In genomic region chr18:25531207-25531606, GRCh38 we compare ENCODE assay signal across 19 cellular contexts.
DNase-seq lines count a peak whose midpoint lies in the region; ATAC-seq and TF ChIP-seq lines count a peak whose summit lies in the region.
"Had no signal": no experiment of that assay in that cellular context is flagged by ENCODE, and none has a peak within 500 bp of the region (broad histone marks: within the 10 kb centered on the region; RNA-seq: fewer than 3 reads in every experiment).

No MANE protein-coding gene starts in this region.

- POLR2A ChIA-PET in HEK293T (lab: Yijun Ruan, JAX) (no interaction called here), OCI-LY7 (lab: Charles Lee) (interaction anchor here (0.6 to 0.8 kb wide), 7 partner anchors 9 to 1014 kb away, joined by 3 to 6 read pairs (median 3); no protein-coding TSS in a partner anchor)

- no peak for DNase-seq in HEK293T (ENCODE audit: extremely low spot score)
- no peak for DNase-seq in OCI-LY7 (ENCODE audit: low spot score)
- no peak for DNase-seq in neural progenitor cell (ENCODE audit: low spot score)
- DNase-seq in NCI-H2196 treated with DMSO at 0.1 percent for 48 hours (lab: John Stamatoyannopoulos, UW; ENCODE audit: unreplicated experiment), result no peak
- no peak for DNase-seq in lower lobe of right lung
- DNase-seq in activated T-cell treated with anti-CD3 and anti-CD28 coated beads, Interleukin-2, amount 50 U/mL, for 24 hours, result no peak
- DNase-seq in activated T-cell treated with anti-CD3 and anti-CD28 coated beads, Interleukin-2, amount 50 U/mL, for 1 hour, result no peak
- DNase-seq: C1 segment of cervical spinal cord; Calu3; CD4-positive, alpha-beta memory T cell; COR-L47; DMS53; DMS79 treated with DMSO at 0.1 percent for 48 hours; GF-D8; H7; HCEC 1CT had no signal

- H3K9me3 Mint-ChIP-seq in neural progenitor cell, result peaks cover 3% of the 10 kb centered on the region
- H3K9me3 Mint-ChIP-seq in activated T-cell treated with anti-CD3 and anti-CD28 coated beads, Interleukin-2, amount 50 U/mL, for 24 hours, result peaks cover 4% of the 10 kb centered on the region

- H3K9ac ChIP-seq in BLaER1 (no peak overlapping the region), neural progenitor cell (no peak overlapping the region)

- no peak overlapping the region for H3K27ac ChIP-seq in BLaER1
- no peak overlapping the region for H3K27ac ChIP-seq in OCI-LY7 (ENCODE audit: low read depth, low read length, poor library complexity, severe bottlenecking)
- H3K27ac ChIP-seq in neural progenitor cell, result no peak overlapping the region
- H3K27ac ChIP-seq in lower lobe of right lung, result no peak overlapping the region
- H3K27ac ChIP-seq: 22Rv1 had no signal

- H3K36me3 Mint-ChIP-seq in neural progenitor cell, result peaks cover 4% of the 10 kb centered on the region
- no peaks in the 10 kb centered on the region for H3K36me3 Mint-ChIP-seq in activated T-cell treated with anti-CD3 and anti-CD28 coated beads, Interleukin-2, amount 50 U/mL, for 24 hours (ENCODE audit: low read depth)
- H3K36me3 Mint-ChIP-seq: CD4-positive, alpha-beta memory T cell had no signal

- no peaks in the 10 kb centered on the region for H3F3A ChIP-seq in neural progenitor cell (ENCODE audit: low read depth)

- no peaks in the 10 kb centered on the region for H3K27me3 Mint-ChIP-seq in neural progenitor cell (ENCODE audit: insufficient read depth, low read depth)
- no peaks in the 10 kb centered on the region for H3K27me3 Mint-ChIP-seq in activated T-cell treated with anti-CD3 and anti-CD28 coated beads, Interleukin-2, amount 50 U/mL, for 24 hours

- BruUV-seq in OCI-LY7 (replicated peaks; lab: Mats Ljungman, UMichigan), result no TSS peak

- H2AFZ ChIP-seq in OCI-LY7 (ENCODE audit: low read length) (peak overlapping the region; percentile 53; the same call in 1 of the 2 replicates), neural progenitor cell (replicated peaks) (peak overlapping the region; percentile 7)

- peaks cover 17% of the 10 kb centered on the region for H3K9me3 ChIP-seq in BLaER1
- peaks cover 9% of the 10 kb centered on the region; the same call in 1 of the 2 replicates for H3K9me3 ChIP-seq in OCI-LY7 (ENCODE audit: low read length)
- H3K9me3 ChIP-seq in neural progenitor cell (ENCODE audit: low read depth), result no peaks in the 10 kb centered on the region
- no peaks in the 10 kb centered on the region for H3K9me3 ChIP-seq in lower lobe of right lung

- H3K4me1 ChIP-seq in BLaER1, result peaks cover 88% of the 10 kb centered on the region
- peaks cover 43% of the 10 kb centered on the region for H3K4me1 ChIP-seq in OCI-LY7 (ENCODE audit: insufficient read depth, low read length, poor library complexity, severe bottlenecking)
- no peaks in the 10 kb centered on the region for H3K4me1 ChIP-seq in neural progenitor cell
- H3K4me1 ChIP-seq in lower lobe of right lung, result no peaks in the 10 kb centered on the region

- no peak overlapping the region for H3K27ac Mint-ChIP-seq in neural progenitor cell
- H3K27ac Mint-ChIP-seq in activated T-cell treated with anti-CD3 and anti-CD28 coated beads, Interleukin-2, amount 50 U/mL, for 24 hours, result no peak overlapping the region
- H3K27ac Mint-ChIP-seq: B cell; CD4-positive, alpha-beta memory T cell had no signal

- CTCF ChIA-PET in HEK293T (lab: Yijun Ruan, JAX) (no interaction called here), OCI-LY7 (lab: Charles Lee; ENCODE audit: unreplicated experiment) (no interaction called here)

- no peak for TF ChIP-seq CTCF in OCI-LY7 (conservative IDR thresholded peaks at IDR 0.05; ENCODE audit: low read length)
- TF ChIP-seq CTCF in neural progenitor cell (IDR thresholded peaks at IDR 0.05), result no peak
- TF ChIP-seq CTCF in lower lobe of right lung (IDR thresholded peaks at IDR 0.05), result no peak

- H3K4me2 ChIP-seq in BLaER1 (peak overlapping the region; percentile 45), OCI-LY7 (ENCODE audit: low read length) (no peak overlapping the region), neural progenitor cell (no peak overlapping the region)

- H3K4me1 Mint-ChIP-seq in neural progenitor cell, result peaks cover 12% of the 10 kb centered on the region
- H3K4me1 Mint-ChIP-seq in activated T-cell treated with anti-CD3 and anti-CD28 coated beads, Interleukin-2, amount 50 U/mL, for 24 hours (ENCODE audit: low read depth), result no peaks in the 10 kb centered on the region
- H3K4me1 Mint-ChIP-seq: CD4-positive, alpha-beta memory T cell had no signal

- H4K20me1 ChIP-seq in BLaER1 (no peaks in the 10 kb centered on the region), OCI-LY7 (ENCODE audit: insufficient read depth, low read length) (no peaks in the 10 kb centered on the region), neural progenitor cell (ENCODE audit: low read depth) (no peaks in the 10 kb centered on the region)

- no peaks in the 10 kb centered on the region for H3K9me2 ChIP-seq in OCI-LY7 (ENCODE audit: insufficient read depth, low read length)

- H3K79me2 ChIP-seq in OCI-LY7 (ENCODE audit: insufficient read depth, low read depth, low read length) (no peaks in the 10 kb centered on the region), neural progenitor cell (ENCODE audit: low read depth) (no peaks in the 10 kb centered on the region)

- H3K27me3 ChIP-seq in BLaER1 (no peaks in the 10 kb centered on the region), neural progenitor cell (no peaks in the 10 kb centered on the region), lower lobe of right lung (ENCODE audit: low read depth) (no peaks in the 10 kb centered on the region)

- intact Hi-C loops in OCI-LY7 (cut with micrococcal nuclease; ENCODE audit: unreplicated experiment), result no loop called here
- intact Hi-C loops in lower lobe of right lung (cut with DNase I), result no loop called here

- H3K4me3 ChIP-seq in BLaER1, result no peak overlapping the region
- no peak overlapping the region for H3K4me3 ChIP-seq in OCI-LY7 (ENCODE audit: low read depth, low read length, poor library complexity, severe bottlenecking)
- no peak overlapping the region for H3K4me3 ChIP-seq in neural progenitor cell
- H3K4me3 ChIP-seq in lower lobe of right lung, result no peak overlapping the region

- H3K4me3 Mint-ChIP-seq in neural progenitor cell, result no peak overlapping the region
- no peak overlapping the region for H3K4me3 Mint-ChIP-seq in activated T-cell treated with anti-CD3 and anti-CD28 coated beads, Interleukin-2, amount 50 U/mL, for 24 hours
- H3K4me3 Mint-ChIP-seq: B cell; CD4-positive, alpha-beta memory T cell had no signal

- no peak for ATAC-seq in lower lobe of right lung

- H3K36me3 ChIP-seq in BLaER1, result no peaks in the 10 kb centered on the region
- H3K36me3 ChIP-seq in OCI-LY7 (ENCODE audit: insufficient read depth, low read length), result peaks cover 4% of the 10 kb centered on the region; the same call in 1 of the 2 replicates
- no peaks in the 10 kb centered on the region for H3K36me3 ChIP-seq in neural progenitor cell
- H3K36me3 ChIP-seq in lower lobe of right lung, result no peaks in the 10 kb centered on the region

TF ChIP-seq in HEK293T, 16 proteins besides CTCF, POLR2A, EP300 and RAD21:
- TF ChIP-seq, protein P1, sequence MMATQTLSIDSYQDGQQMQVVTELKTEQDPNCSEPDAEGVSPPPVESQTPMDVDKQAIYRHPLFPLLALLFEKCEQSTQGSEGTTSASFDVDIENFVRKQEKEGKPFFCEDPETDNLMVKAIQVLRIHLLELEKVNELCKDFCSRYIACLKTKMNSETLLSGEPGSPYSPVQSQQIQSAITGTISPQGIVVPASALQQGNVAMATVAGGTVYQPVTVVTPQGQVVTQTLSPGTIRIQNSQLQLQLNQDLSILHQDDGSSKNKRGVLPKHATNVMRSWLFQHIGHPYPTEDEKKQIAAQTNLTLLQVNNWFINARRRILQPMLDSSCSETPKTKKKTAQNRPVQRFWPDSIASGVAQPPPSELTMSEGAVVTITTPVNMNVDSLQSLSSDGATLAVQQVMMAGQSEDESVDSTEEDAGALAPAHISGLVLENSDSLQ (IDR thresholded peaks at IDR 0.05), result peak; percentile 39
- TF ChIP-seq ZNF384 (IDR thresholded peaks at IDR 0.05), result peak; percentile 61; the same call in 1 of the 2 replicates
- no peak for TF ChIP-seq TARDBP (IDR thresholded peaks at IDR 0.05)
